In the genomic region with DNA sequence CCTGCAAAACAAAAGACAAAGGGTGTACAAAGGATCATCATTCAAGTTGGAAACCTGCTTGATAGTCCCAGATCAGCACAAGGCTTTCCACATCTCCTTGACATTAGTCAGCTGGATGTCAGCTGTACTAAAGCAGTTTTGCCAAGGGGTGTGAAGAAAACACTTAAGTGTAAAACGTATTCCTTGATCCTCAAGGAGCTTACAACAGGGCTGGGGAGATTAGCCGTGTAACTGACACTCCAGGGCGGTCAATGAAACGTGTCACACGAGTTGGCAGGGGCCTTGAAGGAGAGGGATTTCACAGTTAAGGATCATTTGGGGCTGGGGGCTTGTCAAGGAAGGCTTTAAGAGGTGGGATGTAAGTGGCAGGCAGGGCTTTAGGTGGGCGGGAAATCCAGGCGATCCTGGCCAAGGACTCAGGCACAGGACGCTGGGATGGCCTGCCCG, we compare ENCODE assay signal across 8 cellular contexts. TPM values are rescaled to one million over a fixed set of nuclear protein-coding genes. Genes with fewer than 3 reads are reported as not detected.
DNase-seq lines count a peak whose midpoint lies in the region; ATAC-seq and TF ChIP-seq lines count a peak whose summit lies in the region.

No MANE protein-coding gene starts in this region.

- ATAC-seq in CD4-positive, alpha-beta T cell (ENCODE audit: poor library complexity), result no peak
- no peak for ATAC-seq in GM18867 (IDR thresholded peaks at IDR 0.05; ENCODE audit: unreplicated experiment)

- H3K4me1 Mint-ChIP-seq in CD4-positive, alpha-beta T cell (ENCODE audit: low read depth), result peaks cover 16% of the 10 kb centered on the region
- peaks cover 31% of the 10 kb centered on the region for H3K4me1 Mint-ChIP-seq in dendritic cell treated with granulocyte-macrophage colony-stimulating factor and Interleukin-4, amounts not matched to agents 40 ng/mL and 50 ng/mL, for 4 days (ENCODE audit: low read depth)
- peaks cover 19% of the 10 kb centered on the region for H3K4me1 Mint-ChIP-seq in mesothelial cell of epicardium

- peaks cover 30% of the 10 kb centered on the region for H3K27me3 Mint-ChIP-seq in CD4-positive, alpha-beta T cell
- no peaks in the 10 kb centered on the region for H3K27me3 Mint-ChIP-seq in dendritic cell treated with granulocyte-macrophage colony-stimulating factor and Interleukin-4, amounts not matched to agents 40 ng/mL and 50 ng/mL, for 4 days
- H3K27me3 Mint-ChIP-seq in mesothelial cell of epicardium (ENCODE audit: low read depth), result no peaks in the 10 kb centered on the region

- intact Hi-C loops in CD4-positive, alpha-beta T cell (cut with DNase I, micrococcal nuclease), result no loop called here
- intact Hi-C loops in dendritic cell treated with granulocyte-macrophage colony-stimulating factor and Interleukin-4, amounts not matched to agents 40 ng/mL and 50 ng/mL, for 4 days (cut with micrococcal nuclease), result no loop called here

- no peaks in the 10 kb centered on the region for H3K36me3 Mint-ChIP-seq in CD4-positive, alpha-beta T cell (ENCODE audit: low read depth)
- peaks cover 11% of the 10 kb centered on the region for H3K36me3 Mint-ChIP-seq in dendritic cell treated with granulocyte-macrophage colony-stimulating factor and Interleukin-4, amounts not matched to agents 40 ng/mL and 50 ng/mL, for 4 days (ENCODE audit: low read depth)
- no peaks in the 10 kb centered on the region for H3K36me3 Mint-ChIP-seq in mesothelial cell of epicardium

- H3K4me3 Mint-ChIP-seq in CD4-positive, alpha-beta T cell, result peak overlapping the region; percentile 85
- peak overlapping the region; percentile 90 for H3K4me3 Mint-ChIP-seq in dendritic cell treated with granulocyte-macrophage colony-stimulating factor and Interleukin-4, amounts not matched to agents 40 ng/mL and 50 ng/mL, for 4 days
- peak overlapping the region; percentile 91 for H3K4me3 Mint-ChIP-seq in mesothelial cell of epicardium

- no peaks in the 10 kb centered on the region for H3K27me3 ChIP-seq in CD4-positive, alpha-beta T cell (ENCODE audit: control insufficient read depth, insufficient read depth, low read length)

- CTCF ChIA-PET in CD4-positive, alpha-beta T cell (lab: Charles Lee), result no interaction called here
- CTCF ChIA-PET in GM10248 (lab: Yijun Ruan, JAX), result interaction anchor here (2.3 kb wide), 1 partner anchor 18 kb away, joined by 8 read pairs; no protein-coding TSS in a partner anchor

- POLR2A ChIA-PET in CD4-positive, alpha-beta T cell (lab: Charles Lee), result no interaction called here
- POLR2A ChIA-PET in GM10248 (lab: Yijun Ruan, JAX), result no interaction called here

- no peak overlapping the region for H3K27ac ChIP-seq in CD4-positive, alpha-beta T cell (ENCODE audit: low read depth, low read length)

- no peak overlapping the region for H3K27ac Mint-ChIP-seq in CD4-positive, alpha-beta T cell
- H3K27ac Mint-ChIP-seq in dendritic cell treated with granulocyte-macrophage colony-stimulating factor and Interleukin-4, amounts not matched to agents 40 ng/mL and 50 ng/mL, for 4 days, result peak overlapping the region; percentile 98
- peak overlapping the region; percentile 86 for H3K27ac Mint-ChIP-seq in mesothelial cell of epicardium

- peaks cover 3% of the 10 kb centered on the region for H3K9me3 Mint-ChIP-seq in CD4-positive, alpha-beta T cell
- no peaks in the 10 kb centered on the region for H3K9me3 Mint-ChIP-seq in dendritic cell treated with granulocyte-macrophage colony-stimulating factor and Interleukin-4, amounts not matched to agents 40 ng/mL and 50 ng/mL, for 4 days
- no peaks in the 10 kb centered on the region for H3K9me3 Mint-ChIP-seq in mesothelial cell of epicardium

- DNase-seq in CD4-positive, alpha-beta T cell, result no peak
- peak; percentile 56 for DNase-seq in M059J (ENCODE audit: low read depth)
- DNase-seq in mesothelial cell of epicardium (ENCODE audit: low spot score in 2 of 2, unreplicated experiment in 2 of 2), result no peak
- DNase-seq in GM10248 (ENCODE audit: extremely low spot score), result no peak
- no peak for DNase-seq in NCI-H1092 treated with DMSO at 0.1 percent for 48 hours (lab: John Stamatoyannopoulos, UW)
- DNase-seq in retina, result no peak

- no peaks in the 10 kb centered on the region for H3K9me3 ChIP-seq in CD4-positive, alpha-beta T cell (ENCODE audit: control insufficient read depth, low read length)

- TF ChIP-seq CTCF in CD4-positive, alpha-beta T cell (IDR thresholded peaks at IDR 0.05), result no peak
- TF ChIP-seq CTCF in mesothelial cell of epicardium (IDR thresholded peaks at IDR 0.05; ENCODE audit: unreplicated experiment) (no peak), GM10248 (IDR thresholded peaks at IDR 0.05; ENCODE audit: control extremely low read depth, extremely low read depth, low read depth, missing control alignments) (no peak)

RNA-seq across cellular contexts. Expression of a gene that starts 0.4 kb away (rescaled TPM):
- under 1 TPM; 0.25 to 0.28 TPM for total RNA-seq in CD4-positive, alpha-beta T cell
- 11.3 and 15.0 TPM in 2 replicates for total RNA-seq in M059J (2014; rRNA removed; shearing (Covaris generic))
- total RNA-seq in mesothelial cell of epicardium, result 12.6 to 14.0 TPM (median 13.2 TPM) in 3 replicates
